In genomic region chr18:79625924-79626561, GRCh38 we compare ENCODE assay signal across 14 cellular contexts.
"Had no signal": no experiment of that assay in that cellular context is flagged by ENCODE, and none has a peak within 500 bp of the region (broad histone marks: within the 10 kb centered on the region; RNA-seq: fewer than 3 reads in every experiment).

No MANE protein-coding gene starts in this region.

- H3K4me3 Mint-ChIP-seq: activated CD8-positive, alpha-beta T cell treated with anti-CD3 and anti-CD28 coated beads, Interleukin-2, amount 10 ng/mL, durations not matched to agents 7 days and 5 days; activated naive CD4-positive, alpha-beta T cell treated with anti-CD3 and anti-CD28 coated beads, Interleukin-2, amount 10 ng/mL, durations not matched to agents 7 days and 5 days; activated T-helper 1 cell treated with anti-CD3 and anti-CD28 coated beads, Interleukin-12 subunit alpha, Interleukin-12 subunit beta, Interleukin-2, Interleukin-4 antibody, amounts not matched to agents 30 ng/mL and 10 ng/mL and 1 ng/mL, durations not matched to agents 14 hours and 24 hours and 36 hours; type B pancreatic cell had no signal

- H3K36me3 Mint-ChIP-seq: activated naive CD4-positive, alpha-beta T cell treated with anti-CD3 and anti-CD28 coated beads, Interleukin-2, amount 10 ng/mL, durations not matched to agents 7 days and 5 days; type B pancreatic cell had no signal

- DNase-seq: activated CD8-positive, alpha-beta memory T cell treated with anti-CD3 and anti-CD28 coated beads, Interleukin-2, amount 50 U/mL, for 48 hours; activated CD8-positive, alpha-beta T cell treated with anti-CD3 and anti-CD28 coated beads, Interleukin-2, amount 10 ng/mL, durations not matched to agents 7 days and 5 days; activated naive CD4-positive, alpha-beta T cell treated with anti-CD3 and anti-CD28 coated beads, Interleukin-2, amount 10 ng/mL, durations not matched to agents 7 days and 5 days; central memory CD4-positive, alpha-beta T cell; cortex of kidney; effector memory CD4-positive, alpha-beta T cell; heart right ventricle; left ventricle myocardium inferior; stimulated activated CD4-positive, alpha-beta T cell treated with anti-CD3 and anti-CD28 coated beads, Interleukin-1b, Interleukin-23, amount 100 ng/mL, for 48 hours; stimulated activated naive CD4-positive, alpha-beta T cell treated with Interleukin-2 at 50 U/mL for 16 hours; T-helper 9 cell had no signal

- H3K9me3 Mint-ChIP-seq: activated T-helper 1 cell treated with anti-CD3 and anti-CD28 coated beads, Interleukin-12 subunit alpha, Interleukin-12 subunit beta, Interleukin-2, Interleukin-4 antibody, amounts not matched to agents 30 ng/mL and 10 ng/mL and 1 ng/mL, durations not matched to agents 14 hours and 24 hours and 36 hours; type B pancreatic cell had no signal

- ATAC-seq: activated CD8-positive, alpha-beta T cell treated with anti-CD3 and anti-CD28 coated beads, Interleukin-2, amount 10 ng/mL, durations not matched to agents 7 days and 5 days; right cardiac atrium had no signal

- H3K27ac Mint-ChIP-seq: activated CD8-positive, alpha-beta T cell treated with anti-CD3 and anti-CD28 coated beads, Interleukin-2, amount 10 ng/mL, durations not matched to agents 7 days and 5 days; activated naive CD4-positive, alpha-beta T cell treated with anti-CD3 and anti-CD28 coated beads, Interleukin-2, amount 10 ng/mL, durations not matched to agents 7 days and 5 days; activated T-helper 1 cell treated with anti-CD3 and anti-CD28 coated beads, Interleukin-12 subunit alpha, Interleukin-12 subunit beta, Interleukin-2, Interleukin-4 antibody, amounts not matched to agents 30 ng/mL and 10 ng/mL and 1 ng/mL, durations not matched to agents 14 hours and 24 hours and 36 hours; type B pancreatic cell had no signal
